2 cellular contexts compared by ENCODE assay signal in genomic region chr2:55010915-55011314, GRCh38.
TF ChIP-seq lines count a peak whose summit lies in the region.

No MANE protein-coding gene starts in this region.

TF ChIP-seq in IMR-90, 13 proteins besides CTCF, POLR2A, EP300 and RAD21 (continued from another document):
- TF ChIP-seq USF2 (IDR thresholded peaks at IDR 0.05; ENCODE audit: low read depth, low read length): peak; percentile 63
- no peak for TF ChIP-seq ELK1 (IDR thresholded peaks at IDR 0.05; ENCODE audit: borderline replicate concordance, low read depth, low read length)
- TF ChIP-seq MAFK (IDR thresholded peaks at IDR 0.05; ENCODE audit: low read depth, low read length): no peak

TF ChIP-seq in SK-N-SH, 30 proteins besides CTCF, POLR2A, EP300 and RAD21 (continued from another document):
- TF ChIP-seq IRF3 (IDR thresholded peaks at IDR 0.05; ENCODE audit: low read depth, low read length) (no peak), SIN3A (IDR thresholded peaks at IDR 0.05; ENCODE audit: borderline replicate concordance, low read depth, low read length) (no peak), PBX3 (IDR thresholded peaks at IDR 0.05) (no peak), MAX (IDR thresholded peaks at IDR 0.05; ENCODE audit: low read depth) (no peak), TCF12 (IDR thresholded peaks at IDR 0.05) (no peak), NFIC (IDR thresholded peaks at IDR 0.05; ENCODE audit: borderline replicate concordance) (no peak), SMC3 (IDR thresholded peaks at IDR 0.05; ENCODE audit: low read depth, low read length) (no peak), USF2 (IDR thresholded peaks at IDR 0.05; ENCODE audit: borderline replicate concordance, low read depth, low read length) (no peak), FOSL2 (IDR thresholded peaks at IDR 0.05; ENCODE audit: borderline replicate concordance, low read depth) (no peak), CHD2 (IDR thresholded peaks at IDR 0.05; ENCODE audit: low read length, partially characterized antibody) (no peak), GABPA (IDR thresholded peaks at IDR 0.05; ENCODE audit: low read depth) (no peak), FOXJ3 (CRISPR knock-in tag; IDR thresholded peaks at IDR 0.05) (no peak), FOXM1 (IDR thresholded peaks at IDR 0.05; ENCODE audit: low read depth) (no peak), YY1 (IDR thresholded peaks at IDR 0.05; ENCODE audit: low read depth) (no peak), REST (IDR thresholded peaks at IDR 0.05; ENCODE audit: low read depth, low read length) (no peak), POLR2AphosphoS5 (IDR thresholded peaks at IDR 0.05; ENCODE audit: low read depth, low read length) (no peak), ELF1 (IDR thresholded peaks at IDR 0.05) (no peak)
TF ChIP-seq in SK-N-SH: peak in this region for 0.
